Comparison of ENCODE assay signal across 8 cellular contexts in genomic region chr7:47253650-47254080, GRCh38.
A peak's percentile ranks its signal among the peaks of the same experiment; 100 is the strongest.
DNase-seq lines count a peak whose midpoint lies in the region; ATAC-seq and TF ChIP-seq lines count a peak whose summit lies in the region.

No MANE protein-coding gene starts in this region.

- H3K27ac ChIP-seq in RWPE2 (ENCODE audit: poor library complexity, severe bottlenecking) = peak overlapping the region; percentile 19
- H3K27ac ChIP-seq in thoracic aorta = peak overlapping the region; percentile 76 to 78

- peak; percentile 17 for ATAC-seq in GM18868 (IDR thresholded peaks at IDR 0.05; ENCODE audit: unreplicated experiment)
- peak; percentile 37 for ATAC-seq in HG03095 (IDR thresholded peaks at IDR 0.05; ENCODE audit: unreplicated experiment)
- ATAC-seq in RWPE2 (ENCODE audit: low read depth) = peak; percentile 68
- ATAC-seq in memory B cell (ENCODE audit: low read depth) = peak; percentile 33
- ATAC-seq in thoracic aorta (ENCODE audit: insufficient number of reproducible peaks, low FRiP score, low read depth) = peak; percentile 66

- H3K36me3 ChIP-seq in RWPE2 (ENCODE audit: low read depth) (no peaks in the 10 kb centered on the region), endocrine pancreas (ENCODE audit: control insufficient read depth, insufficient read depth, low read length) (no peaks in the 10 kb centered on the region), thoracic aorta (no peaks in the 10 kb centered on the region)

- peak; percentile 82 for DNase-seq in AG08395 (ENCODE audit: low spot score)
- no peak for DNase-seq in RWPE2 (ENCODE audit: low spot score)
- DNase-seq in memory B cell (ENCODE audit: low spot score in 2 of 2) = no peak
- DNase-seq in thoracic aorta (ENCODE audit: low spot score) = no peak
- no peak for DNase-seq in cerebellar nuclear complex (lab: John Stamatoyannopoulos, UW)

- H3K27me3 ChIP-seq in RWPE2 (ENCODE audit: insufficient read depth, poor library complexity, severe bottlenecking) (no peaks in the 10 kb centered on the region), endocrine pancreas (ENCODE audit: control insufficient read depth, insufficient read depth, low read length) (no peaks in the 10 kb centered on the region), thoracic aorta (replicated peaks; ENCODE audit: insufficient read depth) (no peaks in the 10 kb centered on the region)

- peak overlapping the region; percentile 35 for H3K4me3 ChIP-seq in RWPE2 (ENCODE audit: severe bottlenecking)
- peak overlapping the region; percentile 32 for H3K4me3 ChIP-seq in endocrine pancreas (ENCODE audit: control insufficient read depth, insufficient read depth, low read length)
- peak overlapping the region; percentile 82 for H3K4me3 ChIP-seq in thoracic aorta

- no peaks in the 10 kb centered on the region for H3K36me3 Mint-ChIP-seq in memory B cell

- peak overlapping the region; percentile 70 for H3K9ac ChIP-seq in endocrine pancreas (ENCODE audit: control insufficient read depth, insufficient read depth, low read length)

- peak overlapping the region; percentile 63 for H3K4me3 Mint-ChIP-seq in memory B cell

- peaks cover 10% of the 10 kb centered on the region for H3K4me1 Mint-ChIP-seq in memory B cell

- TF ChIP-seq CTCF in RWPE2 (IDR thresholded peaks at IDR 0.05; ENCODE audit: poor library complexity, severe bottlenecking) (no peak), thoracic aorta (IDR thresholded peaks at IDR 0.05) (no peak)

- H3K4me1 ChIP-seq in RWPE2 (ENCODE audit: insufficient read depth, poor library complexity, severe bottlenecking) (no peaks in the 10 kb centered on the region), endocrine pancreas (ENCODE audit: control insufficient read depth, insufficient read depth, low read length) (no peaks in the 10 kb centered on the region), thoracic aorta (ENCODE audit: control insufficient read depth in 1 of 2, low read depth in 2 of 2) (peaks cover 2 to 18% of the 10 kb centered on the region in 2 donors)

- H3K9me3 ChIP-seq in RWPE2 (ENCODE audit: severe bottlenecking) (no peaks in the 10 kb centered on the region), endocrine pancreas (ENCODE audit: control insufficient read depth, low read length) (no peaks in the 10 kb centered on the region), thoracic aorta (no peaks in the 10 kb centered on the region)

- no peaks in the 10 kb centered on the region for H3K27me3 Mint-ChIP-seq in memory B cell

- H3K27ac Mint-ChIP-seq in memory B cell = peak overlapping the region; percentile 7

- peaks cover 10% of the 10 kb centered on the region for H3K9me3 Mint-ChIP-seq in memory B cell

Comparison
In these comparisons a context has a peak if more than half of its experiments do, and no peak if none do; other contexts are left out.
1. ATAC-seq: peak in every context shown above with its lines; median percentile 68 in RWPE2; 66 in thoracic aorta; 37 in HG03095; 33 in memory B cell; 17 in GM18868.
2. H3K4me3 ChIP-seq: peak in every context shown above with its lines; median percentile 82 in thoracic aorta; 35 in RWPE2; 32 in endocrine pancreas.